Comparison of ENCODE assay signal across 1 cellular context in genomic region chr3:184583345-184584000, GRCh38.
TF ChIP-seq lines count a peak whose summit lies in the region.

No MANE protein-coding gene starts in this region.

TF ChIP-seq in SK-N-SH, 30 proteins besides CTCF, POLR2A, EP300 and RAD21 (continued from another document):
- TF ChIP-seq, protein P1, sequence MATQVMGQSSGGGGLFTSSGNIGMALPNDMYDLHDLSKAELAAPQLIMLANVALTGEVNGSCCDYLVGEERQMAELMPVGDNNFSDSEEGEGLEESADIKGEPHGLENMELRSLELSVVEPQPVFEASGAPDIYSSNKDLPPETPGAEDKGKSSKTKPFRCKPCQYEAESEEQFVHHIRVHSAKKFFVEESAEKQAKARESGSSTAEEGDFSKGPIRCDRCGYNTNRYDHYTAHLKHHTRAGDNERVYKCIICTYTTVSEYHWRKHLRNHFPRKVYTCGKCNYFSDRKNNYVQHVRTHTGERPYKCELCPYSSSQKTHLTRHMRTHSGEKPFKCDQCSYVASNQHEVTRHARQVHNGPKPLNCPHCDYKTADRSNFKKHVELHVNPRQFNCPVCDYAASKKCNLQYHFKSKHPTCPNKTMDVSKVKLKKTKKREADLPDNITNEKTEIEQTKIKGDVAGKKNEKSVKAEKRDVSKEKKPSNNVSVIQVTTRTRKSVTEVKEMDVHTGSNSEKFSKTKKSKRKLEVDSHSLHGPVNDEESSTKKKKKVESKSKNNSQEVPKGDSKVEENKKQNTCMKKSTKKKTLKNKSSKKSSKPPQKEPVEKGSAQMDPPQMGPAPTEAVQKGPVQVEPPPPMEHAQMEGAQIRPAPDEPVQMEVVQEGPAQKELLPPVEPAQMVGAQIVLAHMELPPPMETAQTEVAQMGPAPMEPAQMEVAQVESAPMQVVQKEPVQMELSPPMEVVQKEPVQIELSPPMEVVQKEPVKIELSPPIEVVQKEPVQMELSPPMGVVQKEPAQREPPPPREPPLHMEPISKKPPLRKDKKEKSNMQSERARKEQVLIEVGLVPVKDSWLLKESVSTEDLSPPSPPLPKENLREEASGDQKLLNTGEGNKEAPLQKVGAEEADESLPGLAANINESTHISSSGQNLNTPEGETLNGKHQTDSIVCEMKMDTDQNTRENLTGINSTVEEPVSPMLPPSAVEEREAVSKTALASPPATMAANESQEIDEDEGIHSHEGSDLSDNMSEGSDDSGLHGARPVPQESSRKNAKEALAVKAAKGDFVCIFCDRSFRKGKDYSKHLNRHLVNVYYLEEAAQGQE (IDR thresholded peaks at IDR 0.05; ENCODE audit: low read depth, low read length): no peak
- TF ChIP-seq SIN3A (IDR thresholded peaks at IDR 0.05; ENCODE audit: borderline replicate concordance, low read depth, low read length) (no peak), PBX3 (IDR thresholded peaks at IDR 0.05) (no peak), RCOR1 (IDR thresholded peaks at IDR 0.05; ENCODE audit: low read length) (no peak), FOXJ3 (CRISPR knock-in tag; IDR thresholded peaks at IDR 0.05) (no peak), TEAD4 (IDR thresholded peaks at IDR 0.05; ENCODE audit: borderline replicate concordance, insufficient read depth) (no peak), RFX5 (IDR thresholded peaks at IDR 0.05; ENCODE audit: low read length) (no peak), NRF1 (IDR thresholded peaks at IDR 0.05; ENCODE audit: low read depth, low read length) (no peak), TAF1 (IDR thresholded peaks at IDR 0.05; ENCODE audit: borderline replicate concordance, low read depth, low read length) (no peak)
- TF ChIP-seq, protein P2, sequence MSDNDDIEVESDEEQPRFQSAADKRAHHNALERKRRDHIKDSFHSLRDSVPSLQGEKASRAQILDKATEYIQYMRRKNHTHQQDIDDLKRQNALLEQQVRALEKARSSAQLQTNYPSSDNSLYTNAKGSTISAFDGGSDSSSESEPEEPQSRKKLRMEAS (IDR thresholded peaks at IDR 0.05; ENCODE audit: low read depth): no peak
